ENCODE assay signal across 8 cellular contexts in genomic region chr16:84117482-84117843, GRCh38. TPM values are rescaled to one million over a fixed set of nuclear protein-coding genes. Genes with fewer than 3 reads are reported as not detected.
DNase-seq lines count a peak whose midpoint lies in the region; ATAC-seq and TF ChIP-seq lines count a peak whose summit lies in the region.

No MANE protein-coding gene starts in this region.

- no peaks in the 10 kb centered on the region for H3K9me2 ChIP-seq in DOHH2 (replicated peaks; ENCODE audit: control insufficient read depth, low read length)

- H3K36me3 ChIP-seq in DOHH2 (ENCODE audit: control insufficient read depth, low read length) (peaks cover 13% of the 10 kb centered on the region; the same call in 1 of the 2 replicates), right lobe of liver (no peaks in the 10 kb centered on the region)

- H3K27ac ChIP-seq in DOHH2 (ENCODE audit: low read depth, low read length) (peak overlapping the region; percentile 75), right lobe of liver (peak overlapping the region; percentile 82 to 90 (median 84))

- H3K27ac Mint-ChIP-seq in chondrocyte (ENCODE audit: unreplicated experiment) = peak overlapping the region; percentile 80
- peak overlapping the region; percentile 90 for H3K27ac Mint-ChIP-seq in stimulated activated memory B cell treated with anti-CD40 and anti-IgM and Interleukin-4, amounts not matched to agents 10 μg/mL and 1 μg/mL and 100 μg/mL, for 72 hours

- no peaks in the 10 kb centered on the region for H3K27me3 Mint-ChIP-seq in chondrocyte (ENCODE audit: low read depth)
- H3K27me3 Mint-ChIP-seq in stimulated activated memory B cell treated with anti-CD40 and anti-IgM and Interleukin-4, amounts not matched to agents 10 μg/mL and 1 μg/mL and 100 μg/mL, for 72 hours = no peaks in the 10 kb centered on the region

- H3K4me3 Mint-ChIP-seq in chondrocyte (ENCODE audit: unreplicated experiment) = peak overlapping the region; percentile 90
- peak overlapping the region; percentile 91 for H3K4me3 Mint-ChIP-seq in stimulated activated memory B cell treated with anti-CD40 and anti-IgM and Interleukin-4, amounts not matched to agents 10 μg/mL and 1 μg/mL and 100 μg/mL, for 72 hours

- H3K27me3 ChIP-seq in DOHH2 (ENCODE audit: control insufficient read depth, low read length) = no peaks in the 10 kb centered on the region
- H3K27me3 ChIP-seq in right lobe of liver = no peaks in the 10 kb centered on the region

- no peaks in the 10 kb centered on the region for H3K9me3 Mint-ChIP-seq in chondrocyte (ENCODE audit: low read depth)
- H3K9me3 Mint-ChIP-seq in stimulated activated memory B cell treated with anti-CD40 and anti-IgM and Interleukin-4, amounts not matched to agents 10 μg/mL and 1 μg/mL and 100 μg/mL, for 72 hours = no peaks in the 10 kb centered on the region

- peaks cover 16% of the 10 kb centered on the region for H3K4me1 ChIP-seq in DOHH2 (ENCODE audit: control insufficient read depth, low read length)
- peaks cover 0 to 15% (median 0%) of the 10 kb centered on the region in 4 donors for H3K4me1 ChIP-seq in right lobe of liver

- H4K20me1 ChIP-seq in DOHH2 (ENCODE audit: control insufficient read depth, insufficient read depth, low read depth, low read length) = peaks cover 6% of the 10 kb centered on the region; the same call in 1 of the 2 replicates

- H3K9me3 ChIP-seq in DOHH2 (ENCODE audit: control insufficient read depth, insufficient read depth, low read length) (no peaks in the 10 kb centered on the region), right lobe of liver (no peaks in the 10 kb centered on the region)

- H3K79me2 ChIP-seq in DOHH2 (ENCODE audit: control insufficient read depth, low read length) = peaks cover 50% of the 10 kb centered on the region

- H3K4me1 Mint-ChIP-seq in chondrocyte (ENCODE audit: low read depth) = peaks cover 25% of the 10 kb centered on the region
- peaks cover 24% of the 10 kb centered on the region for H3K4me1 Mint-ChIP-seq in stimulated activated memory B cell treated with anti-CD40 and anti-IgM and Interleukin-4, amounts not matched to agents 10 μg/mL and 1 μg/mL and 100 μg/mL, for 72 hours

- WGBS in right lobe of liver (ENCODE audit: insufficient coverage, low coverage, low lambda C conversion rate, missing lambda C conversion rate) = 4% methylated on average over 13 of the region's 13 CpGs

- no peak for TF ChIP-seq CTCF in DOHH2 (IDR thresholded peaks at IDR 0.05; ENCODE audit: low read depth, low read length, poor library complexity, severe bottlenecking)
- no peak for TF ChIP-seq CTCF in chondrocyte (IDR thresholded peaks at IDR 0.05)
- TF ChIP-seq CTCF in right lobe of liver (IDR thresholded peaks at IDR 0.05) = no peak

- H3K4me2 ChIP-seq in DOHH2 (ENCODE audit: low read length) = peak overlapping the region; percentile 96

- H3K36me3 Mint-ChIP-seq in chondrocyte (ENCODE audit: low read depth) = peaks cover 3% of the 10 kb centered on the region
- peaks cover 6% of the 10 kb centered on the region for H3K36me3 Mint-ChIP-seq in stimulated activated memory B cell treated with anti-CD40 and anti-IgM and Interleukin-4, amounts not matched to agents 10 μg/mL and 1 μg/mL and 100 μg/mL, for 72 hours

- intact Hi-C loops in right lobe of liver (cut with DNase I) = no loop called here

- peaks cover 7% of the 10 kb centered on the region; the same call in 1 of the 2 replicates for H3F3A ChIP-seq in DOHH2 (ENCODE audit: control insufficient read depth, insufficient read depth)

- H3K4me3 ChIP-seq in DOHH2 (ENCODE audit: low read length) (peak overlapping the region; percentile 90), right lobe of liver (peak overlapping the region; percentile 78 to 98 (median 96))

- ATAC-seq in HG03064 (IDR thresholded peaks at IDR 0.05; ENCODE audit: low read depth, unreplicated experiment) (peak; percentile 13), SK-N-SH treated with all-trans-retinoic acid at 6 μM for 48 hours (peak; percentile 27), right lobe of liver (peak in 3 of 4 donors; percentile 2 to 5 (median 3)), GM19023 (IDR thresholded peaks at IDR 0.05; ENCODE audit: unreplicated experiment) (no peak)
- ATAC-seq in stimulated activated memory B cell treated with anti-CD40 and anti-IgM and Interleukin-4, amounts not matched to agents 10 μg/mL and 1 μg/mL and 100 μg/mL, for 72 hours = no peak

- DNase-seq in chondrocyte (ENCODE audit: low spot score) (no peak), right lobe of liver (no peak), ecto neural progenitor cell (ENCODE audit: low spot score) (no peak)

- no peak for TF ChIP-seq POLR2A in right lobe of liver (IDR thresholded peaks at IDR 0.05)

TF ChIP-seq in SK-N-SH treated with all-trans-retinoic acid at 6 μM for 48 hours, 23 proteins besides CTCF, POLR2A, EP300 and RAD21:
- TF ChIP-seq ARNTL (CRISPR knock-in tag; IDR thresholded peaks at IDR 0.05; ENCODE audit: borderline replicate concordance, low read depth) (no peak), TCF4 (CRISPR knock-in tag; IDR thresholded peaks at IDR 0.05; ENCODE audit: borderline replicate concordance) (no peak), PPARA (CRISPR knock-in tag; IDR thresholded peaks at IDR 0.05; ENCODE audit: borderline replicate concordance) (no peak), ESRRG (CRISPR knock-in tag; IDR thresholded peaks at IDR 0.05) (no peak), OSR1 (CRISPR knock-in tag; IDR thresholded peaks at IDR 0.05) (no peak), TSHZ2 (CRISPR knock-in tag; IDR thresholded peaks at IDR 0.05) (no peak), ISL1 (CRISPR knock-in tag; IDR thresholded peaks at IDR 0.05) (no peak), ZFP3 (CRISPR knock-in tag; IDR thresholded peaks at IDR 0.05) (no peak), ZNF8 (CRISPR knock-in tag; IDR thresholded peaks at IDR 0.05) (no peak), SNAI2 (CRISPR knock-in tag; IDR thresholded peaks at IDR 0.05) (no peak), CSDC2 (CRISPR knock-in tag; IDR thresholded peaks at IDR 0.05) (no peak), PATZ1 (CRISPR knock-in tag; IDR thresholded peaks at IDR 0.05; ENCODE audit: borderline replicate concordance) (no peak), GLIS3 (CRISPR knock-in tag; IDR thresholded peaks at IDR 0.05) (no peak)

RNA-seq across cellular contexts. Expression of gene MBTPS1, which starts 0.7 kb away (rescaled TPM):
- total RNA-seq in chondrocyte (83.7 to 105 TPM (median 88.7 TPM) in 3 replicates), right lobe of liver (10 to 100 TPM; 34.5 to 45.6 (median 40.1) TPM)

RNA-seq across cellular contexts. Expression of gene HSDL1, which starts 27.5 kb away (rescaled TPM):
- total RNA-seq in chondrocyte (15.2 to 25.5 TPM (median 20.8 TPM) in 3 replicates), right lobe of liver (1 to 10 TPM; 4.3 to 8.1 (median 6.2) TPM)

RNA-seq across cellular contexts. Expression of gene DNAAF1, which starts 27.6 kb away (rescaled TPM):
- total RNA-seq in chondrocyte (not detected in 3 replicates), right lobe of liver (1 to 10 TPM in 3 of 6 experiments, under 1 TPM in 1, not detected in 2; 0.37 to 5.6 (median 2.1) TPM)

Comparison
In these comparisons a context has a peak if more than half of its experiments do, and no peak if none do; other contexts are left out.
1. ATAC-seq: peak in HG03064 (single experiment), SK-N-SH treated with all-trans-retinoic acid at 6 μM for 48 hours (single experiment) and right lobe of liver (3 of 4); none in stimulated activated memory B cell treated with anti-CD40 and anti-IgM and Interleukin-4, amounts not matched to agents 10 μg/mL and 1 μg/mL and 100 μg/mL, for 72 hours (single experiment) and GM19023 (single experiment).